In genomic region chr4:83548151-83548905, GRCh38 we compare ENCODE assay signal across 8 cellular contexts. TPM values are rescaled to one million over a fixed set of nuclear protein-coding genes. Genes with fewer than 3 reads are reported as not detected.
DNase-seq lines count a peak whose midpoint lies in the region; ATAC-seq and TF ChIP-seq lines count a peak whose summit lies in the region.

No MANE protein-coding gene starts in this region.

- TF ChIP-seq POLR2A in GM18505 (IDR thresholded peaks at IDR 0.05; ENCODE audit: borderline replicate concordance, extremely low read depth, insufficient read depth, insufficient read length) (no peak), suprapubic skin (IDR thresholded peaks at IDR 0.05) (no peak)

- peaks cover 6 to 31% of the 10 kb centered on the region in 2 donors for H3K4me1 Mint-ChIP-seq in natural killer cell treated with Interleukin-12 subunit alpha and Interleukin-12 subunit beta and Interleukin-15 and Interleukin-18, amount 100 ng/mL, for 72 hours (ENCODE audit: low read depth in 2 of 2)

- H3K27ac ChIP-seq in colonic mucosa = no peak overlapping the region
- H3K27ac ChIP-seq in suprapubic skin = no peak overlapping the region

- H3K27ac Mint-ChIP-seq in natural killer cell treated with Interleukin-12 subunit alpha and Interleukin-12 subunit beta and Interleukin-15 and Interleukin-18, amount 100 ng/mL, for 72 hours = peak overlapping the region in 1 of 2 donors; percentile 37

- H3K9me3 Mint-ChIP-seq in natural killer cell treated with Interleukin-12 subunit alpha and Interleukin-12 subunit beta and Interleukin-15 and Interleukin-18, amount 100 ng/mL, for 72 hours = no peaks in the 10 kb centered on the region

- H3K9me3 ChIP-seq in colonic mucosa (no peaks in the 10 kb centered on the region), suprapubic skin (no peaks in the 10 kb centered on the region)

- H3K36me3 Mint-ChIP-seq in natural killer cell treated with Interleukin-12 subunit alpha and Interleukin-12 subunit beta and Interleukin-15 and Interleukin-18, amount 100 ng/mL, for 72 hours = no peaks in the 10 kb centered on the region

- H3K4me3 Mint-ChIP-seq in natural killer cell treated with Interleukin-12 subunit alpha and Interleukin-12 subunit beta and Interleukin-15 and Interleukin-18, amount 100 ng/mL, for 72 hours = no peak overlapping the region

- H3K27me3 Mint-ChIP-seq in natural killer cell treated with Interleukin-12 subunit alpha and Interleukin-12 subunit beta and Interleukin-15 and Interleukin-18, amount 100 ng/mL, for 72 hours = peaks cover 0 to 2% of the 10 kb centered on the region in 2 donors

- no peaks in the 10 kb centered on the region for H3K27me3 ChIP-seq in colonic mucosa
- no peaks in the 10 kb centered on the region for H3K27me3 ChIP-seq in suprapubic skin

- WGBS in suprapubic skin = 40% methylated on average over 7 of the region's 7 CpGs

- H3K4me3 ChIP-seq in colonic mucosa = no peak overlapping the region
- no peak overlapping the region for H3K4me3 ChIP-seq in suprapubic skin

- intact Hi-C loops in colonic mucosa (cut with DNase I) = no loop called here

- ATAC-seq in GM18505 (IDR thresholded peaks at IDR 0.05; ENCODE audit: unreplicated experiment) (peak; percentile 93), HG02763 (IDR thresholded peaks at IDR 0.05; ENCODE audit: unreplicated experiment) (peak; percentile 92)
- ATAC-seq in natural killer cell treated with Interleukin-12 subunit alpha and Interleukin-12 subunit beta and Interleukin-15 and Interleukin-18, amount 100 ng/mL, for 72 hours = peak; percentile 86 to 92

- no peak overlapping the region for H3K9ac ChIP-seq in colonic mucosa (ENCODE audit: low read depth in 2 of 2, low read length in 2 of 2)

- no peaks in the 10 kb centered on the region for H3K36me3 ChIP-seq in colonic mucosa
- peaks cover 3% of the 10 kb centered on the region for H3K36me3 ChIP-seq in suprapubic skin

- H3K4me1 ChIP-seq in colonic mucosa (no peaks in the 10 kb centered on the region), suprapubic skin (peaks cover 10% of the 10 kb centered on the region)

- peak; percentile 86 for DNase-seq in NCI-H1436 treated with DMSO at 0.1 percent for 48 hours (lab: John Stamatoyannopoulos, UW)
- DNase-seq in activated CD4-positive, CD25-positive, alpha-beta regulatory T cell treated with anti-CD3 and anti-CD28 coated beads, Interleukin-2, amount 50 U/mL, for 16 hours (ENCODE audit: low read depth, low spot score) = peak; percentile 18
- DNase-seq in colonic mucosa = peak; percentile 89
- peak; percentile 68 for DNase-seq in natural killer cell treated with Interleukin-12 subunit alpha and Interleukin-12 subunit beta and Interleukin-15 and Interleukin-18, amount 100 ng/mL, for 72 hours (ENCODE audit: low spot score)
- peak; percentile 80 to 82 for DNase-seq in suprapubic skin (ENCODE audit: low spot score in 2 of 2)
- DNase-seq in NCI-H524 treated with DMSO at 0.1 percent for 48 hours (lab: John Stamatoyannopoulos, UW) = no peak

- no peak for TF ChIP-seq CTCF in colonic mucosa (IDR thresholded peaks at IDR 0.05)
- no peak for TF ChIP-seq CTCF in suprapubic skin (IDR thresholded peaks at IDR 0.05)

- no peak for TF ChIP-seq EP300 in suprapubic skin (IDR thresholded peaks at IDR 0.05)

RNA-seq across cellular contexts. Expression of gene GPAT3, which starts 12.4 kb away (rescaled TPM):
- total RNA-seq in colonic mucosa (10 to 100 TPM; 23.5 to 24.3 TPM), suprapubic skin (1 to 10 TPM; 2.3 to 7.3 (median 4.5) TPM)
- 1 to 10 TPM in 1 of 2 donors, under 1 TPM in 1; 0.93 to 2.1 TPM for total RNA-seq in natural killer cell treated with Interleukin-12 subunit alpha and Interleukin-12 subunit beta and Interleukin-15 and Interleukin-18, amount 100 ng/mL, for 72 hours
